Comparison of ENCODE assay signal across 21 cellular contexts in genomic region chr16:19518423-19518822, GRCh38.
"Had no signal": no experiment of that assay in that cellular context is flagged by ENCODE, and none has a peak within 500 bp of the region (broad histone marks: within the 10 kb centered on the region; RNA-seq: fewer than 3 reads in every experiment).

No MANE protein-coding gene starts in this region.

- H3K27me3 Mint-ChIP-seq: activated B cell treated with CpG ODN at 0.5 μM for 24 hours; activated CD4-positive, alpha-beta T cell treated with anti-CD3 and anti-CD28 coated beads for 36 hours; activated naive CD8-positive, alpha-beta T cell; central memory CD8-positive, alpha-beta T cell; effector memory CD8-positive, alpha-beta T cell; T-cell had no signal

- H3K4me3 Mint-ChIP-seq: activated B cell treated with CpG ODN at 0.5 μM for 24 hours; activated CD4-positive, alpha-beta T cell treated with anti-CD3 and anti-CD28 coated beads for 36 hours; activated naive CD8-positive, alpha-beta T cell; activated T-helper 1 cell treated with anti-CD3 and anti-CD28 coated beads, Interleukin-12 subunit alpha, Interleukin-12 subunit beta, Interleukin-2, Interleukin-4 antibody, amounts not matched to agents 30 ng/mL and 10 ng/mL and 1 ng/mL, durations not matched to agents 14 hours and 24 hours and 36 hours; central memory CD8-positive, alpha-beta T cell; T-cell had no signal

- H3K4me3 ChIP-seq: breast epithelium, esophagus squamous epithelium, gastrocnemius medialis, mucosa of descending colon, prostate gland, thoracic aorta, upper lobe of right lung had no signal

- DNase-seq: activated B cell treated with CpG ODN at 0.5 μM for 24 hours; activated CD4-positive, alpha-beta T cell treated with anti-CD3 and anti-CD28 coated beads for 36 hours; activated CD4-positive, alpha-beta T cell treated with anti-CD3 and anti-CD28 coated beads, Interleukin-2, amount 50 U/mL, for 48 hours; activated gamma-delta T cell treated with Interleukin-2 at 50 U/mL for 16 hours; effector memory CD8-positive, alpha-beta T cell; esophagus squamous epithelium; gastrocnemius medialis; head of caudate nucleus; hypothalamus; mucosa of descending colon; stimulated activated CD4-positive, alpha-beta T cell treated with anti-CD3 and anti-CD28 coated beads, Interleukin-2, amount 100 ng/mL, for 48 hours; stimulated activated CD8-positive, alpha-beta memory T cell treated with anti-CD3 and anti-CD28 coated beads, Interleukin-4, amount 100 ng/mL, for 48 hours; stimulated activated naive CD4-positive, alpha-beta T cell treated with Interleukin-2 at 50 U/mL for 16 hours; T-cell; upper lobe of right lung had no signal

- H3K36me3 ChIP-seq: breast epithelium, prostate gland had no signal

- H3K27me3 ChIP-seq: breast epithelium, esophagus squamous epithelium, gastrocnemius medialis, upper lobe of right lung had no signal

- H3K9me3 ChIP-seq: breast epithelium, esophagus squamous epithelium, gastrocnemius medialis, mucosa of descending colon, prostate gland, thoracic aorta, upper lobe of right lung had no signal

- H3K27ac Mint-ChIP-seq: activated B cell treated with CpG ODN at 0.5 μM for 24 hours; activated CD4-positive, alpha-beta T cell treated with anti-CD3 and anti-CD28 coated beads for 36 hours; activated naive CD8-positive, alpha-beta T cell; T-cell had no signal

- H3K9me3 Mint-ChIP-seq: activated B cell treated with CpG ODN at 0.5 μM for 24 hours; activated T-helper 1 cell treated with anti-CD3 and anti-CD28 coated beads, Interleukin-12 subunit alpha, Interleukin-12 subunit beta, Interleukin-2, Interleukin-4 antibody, amounts not matched to agents 30 ng/mL and 10 ng/mL and 1 ng/mL, durations not matched to agents 14 hours and 24 hours and 36 hours; central memory CD8-positive, alpha-beta T cell; effector memory CD8-positive, alpha-beta T cell; T-cell had no signal
